Comparison of ENCODE assay signal across 9 cellular contexts in the genomic region with DNA sequence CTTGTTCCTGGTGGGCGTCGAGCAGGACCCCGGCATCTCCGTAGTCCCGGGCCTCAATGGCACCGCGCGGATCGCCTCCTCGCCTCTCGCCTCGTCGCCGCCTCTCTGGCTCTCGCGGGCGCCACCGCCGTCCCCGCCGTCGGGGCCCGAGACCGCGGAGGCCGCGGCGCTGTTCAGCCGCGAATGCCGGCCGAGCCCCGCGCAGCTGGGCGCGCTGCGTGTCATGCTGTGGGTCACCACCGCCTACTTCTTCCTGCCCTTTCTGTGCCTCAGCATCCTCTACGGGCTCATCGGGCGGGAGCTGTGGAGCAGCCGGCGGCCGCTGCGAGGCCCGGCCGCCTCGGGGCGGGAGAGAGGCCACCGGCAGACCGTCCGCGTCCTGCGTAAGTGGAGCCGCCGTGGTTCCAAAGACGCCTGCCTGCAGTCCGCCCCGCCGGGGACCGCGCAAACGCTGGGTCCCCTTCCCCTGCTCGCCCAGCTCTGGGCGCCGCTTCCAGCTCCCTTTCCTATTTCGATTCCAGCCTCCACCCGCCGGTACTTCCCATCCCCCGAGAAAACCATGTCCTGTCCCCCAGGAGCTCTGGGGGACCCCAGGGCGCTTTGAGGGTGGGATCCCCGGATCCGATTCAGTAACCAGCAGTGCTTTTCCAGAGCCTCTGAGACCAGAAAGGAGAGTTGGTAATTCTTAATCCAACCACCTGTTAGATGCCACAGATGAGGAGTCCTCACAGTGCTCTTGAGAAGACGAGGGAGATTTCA. TPM values are rescaled to one million over a fixed set of nuclear protein-coding genes. Genes with fewer than 3 reads are reported as not detected.
A peak's percentile ranks its signal among the peaks of the same experiment; 100 is the strongest.
DNase-seq lines count a peak whose midpoint lies in the region; ATAC-seq and TF ChIP-seq lines count a peak whose summit lies in the region.
"Had no signal": no experiment of that assay in that cellular context is flagged by ENCODE, and none has a peak within 500 bp of the region (broad histone marks: within the 10 kb centered on the region; RNA-seq: fewer than 3 reads in every experiment).

No MANE protein-coding gene starts in this region.

- DNase-seq in activated CD4-positive, CD25-positive, alpha-beta regulatory T cell treated with anti-CD3 and anti-CD28 coated beads, Interleukin-2, amount 50 U/mL, for 72 hours = no peak
- DNase-seq in activated T-cell treated with anti-CD3 and anti-CD28 coated beads, Interleukin-2, amount 50 U/mL, for 72 hours = peak; percentile 34 to 43
- DNase-seq in hepatic stellate cell (ENCODE audit: low spot score) (no peak), NCI-H69 (lab: John Stamatoyannopoulos, UW) (no peak), brain microvascular endothelial cell (no peak)

- no peaks in the 10 kb centered on the region for H3K9me3 Mint-ChIP-seq in activated T-cell treated with anti-CD3 and anti-CD28 coated beads, Interleukin-2, amount 50 U/mL, for 72 hours
- H3K9me3 Mint-ChIP-seq in stimulated activated naive CD8-positive, alpha-beta T cell treated with anti-CD3 and anti-CD28 coated beads, Interleukin-15, Interleukin-2, amounts not matched to agents 100 ng/mL and 50 ng/mL, for 24 hours = no peaks in the 10 kb centered on the region

- peaks cover 0 to 4% of the 10 kb centered on the region in 2 donors for H3K36me3 Mint-ChIP-seq in activated T-cell treated with anti-CD3 and anti-CD28 coated beads, Interleukin-2, amount 50 U/mL, for 72 hours (ENCODE audit: insufficient read depth in 2 of 2)
- H3K36me3 Mint-ChIP-seq in stimulated activated naive CD8-positive, alpha-beta T cell treated with anti-CD3 and anti-CD28 coated beads, Interleukin-15, Interleukin-2, amounts not matched to agents 100 ng/mL and 50 ng/mL, for 24 hours (ENCODE audit: low read depth) = no peaks in the 10 kb centered on the region

- ATAC-seq in activated CD4-positive, CD25-positive, alpha-beta regulatory T cell treated with anti-CD3 and anti-CD28 coated beads, Interleukin-2, amount 50 U/mL, for 24 hours = peak; percentile 29 to 32
- ATAC-seq in activated T-cell treated with anti-CD3 and anti-CD28 coated beads, Interleukin-2, amount 50 U/mL, for 72 hours (replicated peaks in 1 of 2) = peak; percentile 57

- H3K4me3 ChIP-seq in iPS-18c (ENCODE audit: insufficient read depth, low read depth, low read length) (peak overlapping the region; percentile 45), brain microvascular endothelial cell (ENCODE audit: low read depth, low read length) (no peak overlapping the region)

- in situ Hi-C loops in brain microvascular endothelial cell (cut with HindIII; ENCODE audit: low pct_ligation_motif_present, low sequenced_read_pairs) = no loop called here

- H3K27ac ChIP-seq in brain microvascular endothelial cell = no peak overlapping the region
- H3K27ac ChIP-seq: ovary had no signal

- no peak overlapping the region for H3K27ac Mint-ChIP-seq in activated T-cell treated with anti-CD3 and anti-CD28 coated beads, Interleukin-2, amount 50 U/mL, for 72 hours
- no peak overlapping the region for H3K27ac Mint-ChIP-seq in stimulated activated naive CD8-positive, alpha-beta T cell treated with anti-CD3 and anti-CD28 coated beads, Interleukin-15, Interleukin-2, amounts not matched to agents 100 ng/mL and 50 ng/mL, for 24 hours

- peaks cover 10% of the 10 kb centered on the region for H3K4me1 Mint-ChIP-seq in activated T-cell treated with anti-CD3 and anti-CD28 coated beads, Interleukin-2, amount 50 U/mL, for 72 hours (ENCODE audit: low read depth)
- peaks cover under 1% of the 10 kb centered on the region for H3K4me1 Mint-ChIP-seq in stimulated activated naive CD8-positive, alpha-beta T cell treated with anti-CD3 and anti-CD28 coated beads, Interleukin-15, Interleukin-2, amounts not matched to agents 100 ng/mL and 50 ng/mL, for 24 hours (ENCODE audit: low read depth)

- no peaks in the 10 kb centered on the region for H3K36me3 ChIP-seq in brain microvascular endothelial cell (replicated peaks)
- H3K36me3 ChIP-seq: ovary had no signal

- peaks cover 51% of the 10 kb centered on the region for H3K27me3 ChIP-seq in brain microvascular endothelial cell (replicated peaks)
- H3K27me3 ChIP-seq: ovary had no signal

- H3K9me3 ChIP-seq in iPS-18c (ENCODE audit: control insufficient read depth, insufficient read depth, low read length) = no peaks in the 10 kb centered on the region
- H3K9me3 ChIP-seq: ovary had no signal

- H3K27me3 Mint-ChIP-seq in activated T-cell treated with anti-CD3 and anti-CD28 coated beads, Interleukin-2, amount 50 U/mL, for 72 hours (ENCODE audit: low read depth) = peaks cover 64% of the 10 kb centered on the region
- H3K27me3 Mint-ChIP-seq in stimulated activated naive CD8-positive, alpha-beta T cell treated with anti-CD3 and anti-CD28 coated beads, Interleukin-15, Interleukin-2, amounts not matched to agents 100 ng/mL and 50 ng/mL, for 24 hours = peaks cover 70% of the 10 kb centered on the region

- TF ChIP-seq CTCF in brain microvascular endothelial cell (IDR thresholded peaks at IDR 0.05; ENCODE audit: low read depth, low read length, missing control alignments) = no peak

- peak overlapping the region; percentile 81 to 87 for H3K4me3 Mint-ChIP-seq in activated T-cell treated with anti-CD3 and anti-CD28 coated beads, Interleukin-2, amount 50 U/mL, for 72 hours
- H3K4me3 Mint-ChIP-seq in stimulated activated naive CD8-positive, alpha-beta T cell treated with anti-CD3 and anti-CD28 coated beads, Interleukin-15, Interleukin-2, amounts not matched to agents 100 ng/mL and 50 ng/mL, for 24 hours = peak overlapping the region; percentile 56

RNA-seq across cellular contexts. Expression of a gene that starts 0.9 kb away (rescaled TPM):
- total RNA-seq in activated T-cell treated with anti-CD3 and anti-CD28 coated beads, Interleukin-2, amount 50 U/mL, for 72 hours = under 1 TPM in 1 of 2 donors, not detected in 1; 0.19 TPM
- total RNA-seq: ovary had no signal

RNA-seq across cellular contexts. Expression of a gene that starts 26.7 kb away (rescaled TPM):
- total RNA-seq in activated T-cell treated with anti-CD3 and anti-CD28 coated beads, Interleukin-2, amount 50 U/mL, for 72 hours = 10 to 100 TPM; 13.4 to 14.8 TPM

Comparison
In these comparisons a context has a peak if more than half of its experiments do, and no peak if none do; other contexts are left out.
1. DNase-seq: peak in activated T-cell treated with anti-CD3 and anti-CD28 coated beads, Interleukin-2, amount 50 U/mL, for 72 hours (2 of 2); none in activated CD4-positive, CD25-positive, alpha-beta regulatory T cell treated with anti-CD3 and anti-CD28 coated beads, Interleukin-2, amount 50 U/mL, for 72 hours (single experiment), hepatic stellate cell (single experiment), NCI-H69 (single experiment) and brain microvascular endothelial cell (single experiment).